ENCODE assay signal across 29 cellular contexts in the genomic region with DNA sequence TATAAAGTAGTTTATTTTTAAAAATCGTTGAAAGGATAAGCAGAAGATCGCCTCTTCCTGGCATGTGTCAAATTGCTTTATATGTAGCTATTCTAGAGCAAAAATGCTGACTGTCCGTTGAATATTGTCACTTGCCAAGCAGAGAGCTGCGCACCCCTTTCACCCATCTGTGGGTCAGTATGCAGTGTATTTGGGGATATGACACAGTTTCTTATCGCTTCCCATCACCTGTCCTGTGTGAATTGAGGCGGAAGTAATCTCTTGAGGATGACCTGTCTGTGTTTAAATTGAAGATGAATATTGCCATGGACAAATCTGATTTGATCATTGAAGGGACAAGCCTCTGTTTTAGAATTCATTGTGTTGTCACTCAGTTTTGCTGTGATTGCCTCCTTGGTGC.
"Had no signal": no experiment of that assay in that cellular context is flagged by ENCODE, and none has a peak within 500 bp of the region (broad histone marks: within the 10 kb centered on the region; RNA-seq: fewer than 3 reads in every experiment).

No MANE protein-coding gene starts in this region.

- DNase-seq: hypothalamus; immature natural killer cell; kidney; left colon; left lung; lower lobe of right lung; mammary epithelial cell; mesenchymal stem cell; naive thymus-derived CD8-positive, alpha-beta T cell; nucleus accumbens; pancreas; posterior cingulate gyrus; right cardiac atrium; stimulated activated CD4-positive, alpha-beta T cell treated with anti-CD3 and anti-CD28 coated beads, Interleukin-12 subunit alpha, Interleukin-12 subunit beta, amount 100 ng/mL, for 4 hours; stimulated activated CD4-positive, alpha-beta T cell treated with anti-CD3 and anti-CD28 coated beads, Interleukin-15, amount 100 ng/mL, for 24 hours; stimulated activated CD4-positive, alpha-beta T cell treated with anti-CD3 and anti-CD28 coated beads, Interleukin-2, amount 100 ng/mL, for 24 hours; stimulated activated CD4-positive, alpha-beta T cell treated with anti-CD3 and anti-CD28 coated beads, Interleukin-4, amount 100 ng/mL, for 1 hour; stimulated activated naive CD4-positive, alpha-beta T cell; trophoblast cell; upper lobe of right lung had no signal

- H3K36me3 Mint-ChIP-seq: immature natural killer cell; naive thymus-derived CD8-positive, alpha-beta T cell; stimulated activated effector memory CD8-positive, alpha-beta T cell treated with anti-CD3 and anti-CD28 coated beads, Interleukin-12 subunit alpha, Interleukin-12 subunit beta, amount 100 ng/mL, for 72 hours had no signal

- H3K9me3 Mint-ChIP-seq: immature natural killer cell; stimulated activated effector memory CD8-positive, alpha-beta T cell treated with anti-CD3 and anti-CD28 coated beads, Interleukin-12 subunit alpha, Interleukin-12 subunit beta, amount 100 ng/mL, for 72 hours; stimulated activated naive CD8-positive, alpha-beta T cell treated with anti-CD3 and anti-CD28 coated beads, Interleukin-15, Interleukin-2, amounts not matched to agents 100 ng/mL and 50 ng/mL, for 24 hours had no signal

- H3K27ac ChIP-seq: left lung, lower lobe of right lung, pancreas, prostate gland, skin epidermis, suprapubic skin, thoracic aorta, tibial artery, upper lobe of right lung had no signal

- H3K27me3 ChIP-seq: upper lobe of right lung had no signal

- H3K4me3 ChIP-seq: left lung, lower lobe of right lung, pancreas, prostate gland, skin epidermis, suprapubic skin, thoracic aorta, tibial artery, upper lobe of right lung had no signal

- H3K9me3 ChIP-seq: left lung, lower lobe of right lung, pancreas, prostate gland, suprapubic skin, thoracic aorta, tibial artery, upper lobe of right lung had no signal

- H3K4me1 ChIP-seq: left lung, lower lobe of right lung, pancreas, prostate gland, suprapubic skin, tibial artery, upper lobe of right lung had no signal

- H3K4me1 Mint-ChIP-seq: immature natural killer cell; naive thymus-derived CD8-positive, alpha-beta T cell; nephron; neural crest cell; stimulated activated effector memory CD8-positive, alpha-beta T cell treated with anti-CD3 and anti-CD28 coated beads, Interleukin-12 subunit alpha, Interleukin-12 subunit beta, amount 100 ng/mL, for 72 hours had no signal

- H3K27ac Mint-ChIP-seq: nephron; stimulated activated effector memory CD8-positive, alpha-beta T cell treated with anti-CD3 and anti-CD28 coated beads, Interleukin-12 subunit alpha, Interleukin-12 subunit beta, amount 100 ng/mL, for 72 hours; stimulated activated naive CD8-positive, alpha-beta T cell treated with anti-CD3 and anti-CD28 coated beads, Interleukin-15, Interleukin-2, amounts not matched to agents 100 ng/mL and 50 ng/mL, for 24 hours had no signal

- H3K36me3 ChIP-seq: left lung, lower lobe of right lung, pancreas, prostate gland, suprapubic skin, thoracic aorta, tibial artery, upper lobe of right lung had no signal

- H3K4me3 Mint-ChIP-seq: immature natural killer cell; naive thymus-derived CD8-positive, alpha-beta T cell; nephron; neural crest cell; stimulated activated effector memory CD8-positive, alpha-beta T cell treated with anti-CD3 and anti-CD28 coated beads, Interleukin-12 subunit alpha, Interleukin-12 subunit beta, amount 100 ng/mL, for 72 hours; stimulated activated naive CD8-positive, alpha-beta T cell treated with anti-CD3 and anti-CD28 coated beads, Interleukin-15, Interleukin-2, amounts not matched to agents 100 ng/mL and 50 ng/mL, for 24 hours had no signal
